8 cellular contexts compared by ENCODE assay signal in the genomic region with DNA sequence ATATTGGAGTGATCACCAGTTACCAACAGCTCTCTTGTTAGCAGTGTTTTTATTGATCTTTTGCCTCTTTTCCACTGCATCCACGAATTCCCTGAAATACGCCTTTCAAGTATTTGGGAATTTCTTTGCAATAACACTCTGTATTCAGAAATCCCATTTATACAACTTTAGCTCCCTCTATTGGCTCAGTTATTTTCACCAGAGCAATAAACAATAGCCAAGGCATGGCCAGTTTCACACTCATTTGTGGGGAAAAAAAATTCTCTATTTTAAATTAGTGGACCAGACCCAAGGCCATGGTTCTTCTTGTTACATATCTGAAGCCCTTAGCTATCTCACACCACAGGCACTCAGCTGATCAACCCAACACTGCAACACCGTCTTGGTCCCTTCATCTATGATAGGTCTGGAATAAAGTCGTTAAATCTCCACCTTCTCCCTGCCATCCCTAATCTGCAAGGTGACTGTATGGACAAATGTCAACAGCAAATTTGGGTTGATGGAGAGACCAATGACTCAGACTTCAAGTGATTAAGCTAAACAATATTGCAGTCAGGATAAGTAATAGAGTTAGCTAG.
DNase-seq lines count a peak whose midpoint lies in the region; ATAC-seq and TF ChIP-seq lines count a peak whose summit lies in the region.

No MANE protein-coding gene starts in this region.

- H3K4me3 Mint-ChIP-seq in HFFc6 (peak overlapping the region; percentile 6; the same call in 1 of the 2 replicates), T-helper 17 cell (no peak overlapping the region)

- CTCF ChIA-PET in AG04449 (lab: Yijun Ruan, JAX): interaction anchor here (0.6 to 6.9 kb wide), 20 partner anchors 8 to 1103 kb away, joined by 3 to 78 read pairs (median 5); a partner anchor contains a TSS

- intact Hi-C loops in ascending aorta (cut with DNase I) (no loop called here), left lung (cut with DNase I) (no loop called here)

- H3K9me3 ChIP-seq in ascending aorta (no peaks in the 10 kb centered on the region), left lung (no peaks in the 10 kb centered on the region), T-helper 17 cell (ENCODE audit: control insufficient read depth, low read length, poor library complexity, severe bottlenecking) (no peaks in the 10 kb centered on the region)

- H3K4me1 ChIP-seq in ascending aorta (no peaks in the 10 kb centered on the region), left lung (peaks cover 0 to 5% of the 10 kb centered on the region in 2 donors)

- H3K36me3 ChIP-seq in ascending aorta: no peaks in the 10 kb centered on the region
- no peaks in the 10 kb centered on the region for H3K36me3 ChIP-seq in left lung

- ATAC-seq in left lung (peak; percentile 55), GM21619 (IDR thresholded peaks at IDR 0.05; ENCODE audit: unreplicated experiment) (no peak), T-helper 17 cell (no peak)

- DNase-seq in AG04449 (ENCODE audit: low read depth, low spot score) (no peak), HFFc6 (peak; percentile 32), ascending aorta (ENCODE audit: low spot score in 2 of 2) (no peak), left lung (no peak), caudate nucleus (lab: John Stamatoyannopoulos, UW) (no peak), islet precursor cell (no peak), T-helper 17 cell (no peak)

- peaks cover 23% of the 10 kb centered on the region for H3K4me1 Mint-ChIP-seq in HFFc6 (ENCODE audit: low read depth)
- H3K4me1 Mint-ChIP-seq in T-helper 17 cell: peaks cover 5% of the 10 kb centered on the region

- H3K27me3 Mint-ChIP-seq in HFFc6 (ENCODE audit: insufficient read depth): peaks cover 5% of the 10 kb centered on the region
- peaks cover 41% of the 10 kb centered on the region for H3K27me3 Mint-ChIP-seq in T-helper 17 cell

- TF ChIP-seq CTCF in AG04449 (IDR thresholded peaks at IDR 0.05; ENCODE audit: insufficient read depth, low read length, missing control alignments): peak; percentile 16
- peak; percentile 71 for TF ChIP-seq CTCF in HFFc6 (IDR thresholded peaks at IDR 0.05)
- peak in 2 of 3 experiments; percentile 29 to 43 for TF ChIP-seq CTCF in ascending aorta (IDR thresholded peaks at IDR 0.05)
- peak in 1 of 2 donors; percentile 18 for TF ChIP-seq CTCF in left lung (IDR thresholded peaks at IDR 0.05)

- no peaks in the 10 kb centered on the region for H3K9me3 Mint-ChIP-seq in HFFc6

- no peak overlapping the region for H3K4me3 ChIP-seq in AG04449 (ENCODE audit: low read depth, low read length)
- H3K4me3 ChIP-seq in ascending aorta: no peak overlapping the region
- H3K4me3 ChIP-seq in left lung: no peak overlapping the region

- H3K27ac ChIP-seq in ascending aorta (no peak overlapping the region), left lung (no peak overlapping the region), caudate nucleus (ENCODE audit: low read depth, low read length) (no peak overlapping the region)

- H3K27me3 ChIP-seq in ascending aorta (no peaks in the 10 kb centered on the region), left lung (no peaks in the 10 kb centered on the region)

- POLR2A ChIA-PET in AG04449 (lab: Yijun Ruan, JAX): no interaction called here

- no peaks in the 10 kb centered on the region for H3K36me3 Mint-ChIP-seq in HFFc6 (ENCODE audit: low read depth)
- H3K36me3 Mint-ChIP-seq in T-helper 17 cell (ENCODE audit: low read depth): peaks cover 2% of the 10 kb centered on the region

- H3K27ac Mint-ChIP-seq in HFFc6 (peak overlapping the region; percentile 20; the same call in 1 of the 2 replicates), T-helper 17 cell (no peak overlapping the region)
